Comparison of ENCODE assay signal across 10 cellular contexts in genomic region chr4:128917781-128918180, GRCh38.
DNase-seq lines count a peak whose midpoint lies in the region; ATAC-seq, FAIRE-seq and TF ChIP-seq lines count a peak whose summit lies in the region.
"Had no signal": no experiment of that assay in that cellular context is flagged by ENCODE, and none has a peak within 500 bp of the region (broad histone marks: within the 10 kb centered on the region; RNA-seq: fewer than 3 reads in every experiment).

No MANE protein-coding gene starts in this region.

- CTCF ChIA-PET in SK-N-SH (lab: Yijun Ruan, JAX) = no interaction called here

- H3K27ac Mint-ChIP-seq in activated T-helper 1 cell treated with anti-CD3 and anti-CD28 coated beads, Interleukin-12 subunit alpha, Interleukin-12 subunit beta, Interleukin-2, Interleukin-4 antibody, amounts not matched to agents 30 ng/mL and 10 ng/mL and 1 ng/mL, durations not matched to agents 14 hours and 24 hours and 36 hours = no peak overlapping the region

- no peak for TF ChIP-seq EP300 in SK-N-SH (IDR thresholded peaks at IDR 0.05; ENCODE audit: borderline replicate concordance in 1 of 2, low read depth in 1 of 2, low read length in 1 of 2)

- peaks cover 40% of the 10 kb centered on the region for H3K4me1 Mint-ChIP-seq in activated T-helper 1 cell treated with anti-CD3 and anti-CD28 coated beads, Interleukin-12 subunit alpha, Interleukin-12 subunit beta, Interleukin-2, Interleukin-4 antibody, amounts not matched to agents 30 ng/mL and 10 ng/mL and 1 ng/mL, durations not matched to agents 14 hours and 24 hours and 36 hours (ENCODE audit: low read depth)

- ATAC-seq in GM19467 (IDR thresholded peaks at IDR 0.05; ENCODE audit: unreplicated experiment) = peak; percentile 68
- peak; percentile 68 for ATAC-seq in HG03097 (IDR thresholded peaks at IDR 0.05; ENCODE audit: low FRiP score, unreplicated experiment)

- H3K4me2 ChIP-seq in SK-N-SH = no peak overlapping the region

- no peaks in the 10 kb centered on the region for H4K20me1 ChIP-seq in SK-N-SH (ENCODE audit: insufficient read depth)

- no peaks in the 10 kb centered on the region for H3K9me3 Mint-ChIP-seq in activated T-helper 1 cell treated with anti-CD3 and anti-CD28 coated beads, Interleukin-12 subunit alpha, Interleukin-12 subunit beta, Interleukin-2, Interleukin-4 antibody, amounts not matched to agents 30 ng/mL and 10 ng/mL and 1 ng/mL, durations not matched to agents 14 hours and 24 hours and 36 hours

- H3K27me3 ChIP-seq in SK-N-SH (ENCODE audit: insufficient read depth) = no peaks in the 10 kb centered on the region
- H3K27me3 ChIP-seq: right lobe of liver had no signal

- peaks cover 0 to 3% of the 10 kb centered on the region in 2 experiments for H3K36me3 ChIP-seq in SK-N-SH (replicated peaks in 1 of 2; ENCODE audit: control insufficient read depth in 1 of 2, insufficient read depth in 2 of 2, low read length in 1 of 2)
- H3K36me3 ChIP-seq: right lobe of liver had no signal

- H3K27ac ChIP-seq in SK-N-SH (ENCODE audit: low read depth in 2 of 2, low read length in 1 of 2) = no peak overlapping the region
- H3K27ac ChIP-seq: right lobe of liver had no signal

- no peak for TF ChIP-seq CTCF in SK-N-SH (IDR thresholded peaks at IDR 0.05)

- peak; percentile 71 for FAIRE-seq in GM12892 (lab: Jason Lieb, UNC)
- FAIRE-seq in frontal cortex (lab: Jason Lieb, UNC) = no peak
- FAIRE-seq in HTR-8/SVneo (lab: Jason Lieb, UNC) = no peak

- TF ChIP-seq RAD21 in SK-N-SH (IDR thresholded peaks at IDR 0.05; ENCODE audit: low read length) = no peak

- H2AFZ ChIP-seq in SK-N-SH (ENCODE audit: low read depth) = no peak overlapping the region

- H3K27me3 Mint-ChIP-seq in activated T-helper 1 cell treated with anti-CD3 and anti-CD28 coated beads, Interleukin-12 subunit alpha, Interleukin-12 subunit beta, Interleukin-2, Interleukin-4 antibody, amounts not matched to agents 30 ng/mL and 10 ng/mL and 1 ng/mL, durations not matched to agents 14 hours and 24 hours and 36 hours (ENCODE audit: insufficient read depth) = no peaks in the 10 kb centered on the region

- H3K36me3 Mint-ChIP-seq in activated T-helper 1 cell treated with anti-CD3 and anti-CD28 coated beads, Interleukin-12 subunit alpha, Interleukin-12 subunit beta, Interleukin-2, Interleukin-4 antibody, amounts not matched to agents 30 ng/mL and 10 ng/mL and 1 ng/mL, durations not matched to agents 14 hours and 24 hours and 36 hours (ENCODE audit: low read depth) = peaks cover 9% of the 10 kb centered on the region

- peaks cover 4% of the 10 kb centered on the region for H3F3A ChIP-seq in SK-N-SH (replicated peaks; ENCODE audit: insufficient read depth)

- intact Hi-C loops in activated T-helper 1 cell treated with anti-CD3 and anti-CD28 coated beads, Interleukin-12 subunit alpha, Interleukin-12 subunit beta, Interleukin-2, Interleukin-4 antibody, amounts not matched to agents 30 ng/mL and 10 ng/mL and 1 ng/mL, durations not matched to agents 14 hours and 24 hours and 36 hours (cut with micrococcal nuclease) = no loop called here

- DNase-seq in GM12892 (ENCODE audit: insufficient read length) (no peak), SK-N-SH (no peak), frontal cortex (ENCODE audit: low spot score in 2 of 2) (no peak), middle frontal gyrus (ENCODE audit: extremely low spot score, low spot score) (no peak), HTR-8/SVneo (ENCODE audit: insufficient read length, low spot score) (no peak)
- peak; percentile 24 for DNase-seq in activated T-helper 1 cell treated with anti-CD3 and anti-CD28 coated beads, Interleukin-12 subunit alpha, Interleukin-12 subunit beta, Interleukin-2, Interleukin-4 antibody, amounts not matched to agents 30 ng/mL and 10 ng/mL and 1 ng/mL, durations not matched to agents 14 hours and 24 hours and 36 hours (ENCODE audit: low spot score)
- DNase-seq: DMS79 treated with DMSO at 0.1 percent for 48 hours, right lobe of liver had no signal

- POLR2A ChIA-PET in SK-N-SH (lab: Yijun Ruan, JAX) = no interaction called here

- H3K4me1 ChIP-seq in SK-N-SH (ENCODE audit: control insufficient read depth in 1 of 2, insufficient read depth in 2 of 2, low read depth in 1 of 2, low read length in 1 of 2) = no peaks in the 10 kb centered on the region
- H3K4me1 ChIP-seq: right lobe of liver had no signal

- H3K9me3 ChIP-seq in SK-N-SH = no peaks in the 10 kb centered on the region
- H3K9me3 ChIP-seq: right lobe of liver had no signal

- peak overlapping the region; percentile 16 for H3K4me3 Mint-ChIP-seq in activated T-helper 1 cell treated with anti-CD3 and anti-CD28 coated beads, Interleukin-12 subunit alpha, Interleukin-12 subunit beta, Interleukin-2, Interleukin-4 antibody, amounts not matched to agents 30 ng/mL and 10 ng/mL and 1 ng/mL, durations not matched to agents 14 hours and 24 hours and 36 hours

- H3K9ac ChIP-seq in SK-N-SH = no peak overlapping the region

- no peak overlapping the region for H3K4me3 ChIP-seq in SK-N-SH (ENCODE audit: low read depth in 2 of 2, low read length in 1 of 2)
- H3K4me3 ChIP-seq: right lobe of liver had no signal

- WGBS in SK-N-SH (ENCODE audit: low lambda C conversion rate) = 76% methylated on average over 2 of the region's 2 CpGs

- no peaks in the 10 kb centered on the region for H3K9me2 ChIP-seq in SK-N-SH

- H3K79me2 ChIP-seq in SK-N-SH (ENCODE audit: insufficient read depth) = no peaks in the 10 kb centered on the region

- TF ChIP-seq POLR2A in GM12892 (IDR thresholded peaks at IDR 0.05; ENCODE audit: low read depth, low read length) = no peak

TF ChIP-seq in SK-N-SH, 30 proteins besides CTCF, POLR2A, EP300 and RAD21:
- TF ChIP-seq GABPA (IDR thresholded peaks at IDR 0.05; ENCODE audit: low read depth) (no peak), REST (IDR thresholded peaks at IDR 0.05; ENCODE audit: low read depth, low read length) (no peak)
